ENCODE assay signal across 9 cellular contexts in genomic region chr15:84979651-84980050, GRCh38. TPM values are rescaled to one million over a fixed set of nuclear protein-coding genes. Genes with fewer than 3 reads are reported as not detected.
DNase-seq lines count a peak whose midpoint lies in the region; ATAC-seq and TF ChIP-seq lines count a peak whose summit lies in the region.
"Had no signal": no experiment of that assay in that cellular context is flagged by ENCODE, and none has a peak within 500 bp of the region (broad histone marks: within the 10 kb centered on the region; RNA-seq: fewer than 3 reads in every experiment).

No MANE protein-coding gene starts in this region.

- H3K27ac Mint-ChIP-seq in activated naive CD8-positive, alpha-beta T cell treated with anti-CD3 and anti-CD28 coated beads, Interleukin-2, amount 50 U/mL, for 24 hours = peak overlapping the region; percentile 91
- peak overlapping the region; percentile 55 to 96 (median 92) for H3K27ac Mint-ChIP-seq in immature natural killer cell

- intact Hi-C loops in stomach (cut with DNase I; ENCODE audit: low total_unique reads) (no loop called here), aorta (cut with DNase I) (loop anchor here in 1 of 2 donors (10.0 kb wide), 1 partner anchor 65 kb away; no protein-coding TSS in a partner anchor)

- H3K27me3 ChIP-seq in stomach = no peaks in the 10 kb centered on the region
- H3K27me3 ChIP-seq in aorta (ENCODE audit: control insufficient read depth in 1 of 2, insufficient read depth in 2 of 2, low read length in 1 of 2) = no peaks in the 10 kb centered on the region

- H3K4me3 ChIP-seq in stomach (peak overlapping the region in 3 of 4 donors; percentile 93 to 97 (median 94)), aorta (ENCODE audit: low read length in 2 of 2) (no peak overlapping the region)

- no peaks in the 10 kb centered on the region for H3K36me3 ChIP-seq in stomach
- no peaks in the 10 kb centered on the region for H3K36me3 ChIP-seq in aorta (ENCODE audit: control insufficient read depth in 1 of 2, insufficient read depth in 2 of 2, low read length in 1 of 2)

- H3K9me3 Mint-ChIP-seq in activated naive CD8-positive, alpha-beta T cell treated with anti-CD3 and anti-CD28 coated beads, Interleukin-2, amount 50 U/mL, for 24 hours = no peaks in the 10 kb centered on the region
- no peaks in the 10 kb centered on the region for H3K9me3 Mint-ChIP-seq in immature natural killer cell

- peak; percentile 21 for DNase-seq in NCI-H82 (lab: John Stamatoyannopoulos, UW)
- DNase-seq in NCI-H82 treated with DMSO at 0.1 percent for 48 hours (lab: John Stamatoyannopoulos, UW; ENCODE audit: unreplicated experiment) = no peak
- DNase-seq in activated naive CD8-positive, alpha-beta T cell treated with anti-CD3 and anti-CD28 coated beads, Interleukin-2, amount 50 U/mL, for 24 hours = no peak
- DNase-seq in immature natural killer cell = no peak
- DNase-seq in stomach = no peak
- no peak for DNase-seq in D341Med (ENCODE audit: low spot score)
- DNase-seq in aorta = no peak
- no peak for DNase-seq in C1 segment of cervical spinal cord (lab: John Stamatoyannopoulos, UW)
- DNase-seq: ACHN had no signal

- H3K27me3 Mint-ChIP-seq in activated naive CD8-positive, alpha-beta T cell treated with anti-CD3 and anti-CD28 coated beads, Interleukin-2, amount 50 U/mL, for 24 hours = peaks cover 3% of the 10 kb centered on the region
- peaks cover 9 to 35% (median 15%) of the 10 kb centered on the region in 3 donors for H3K27me3 Mint-ChIP-seq in immature natural killer cell (ENCODE audit: low read depth in 3 of 3)

- no peak for TF ChIP-seq EP300 in stomach (IDR thresholded peaks at IDR 0.05)

- H3K9me3 ChIP-seq in stomach = no peaks in the 10 kb centered on the region
- no peaks in the 10 kb centered on the region for H3K9me3 ChIP-seq in aorta (ENCODE audit: control insufficient read depth, low read length)

- no peaks in the 10 kb centered on the region for H3K36me3 Mint-ChIP-seq in activated naive CD8-positive, alpha-beta T cell treated with anti-CD3 and anti-CD28 coated beads, Interleukin-2, amount 50 U/mL, for 24 hours (ENCODE audit: low read depth)
- H3K36me3 Mint-ChIP-seq in immature natural killer cell = no peaks in the 10 kb centered on the region

- TF ChIP-seq POLR2A in stomach (IDR thresholded peaks at IDR 0.05) = no peak

- H3K4me1 Mint-ChIP-seq in activated naive CD8-positive, alpha-beta T cell treated with anti-CD3 and anti-CD28 coated beads, Interleukin-2, amount 50 U/mL, for 24 hours = peaks cover 45% of the 10 kb centered on the region
- peaks cover 29 to 31% of the 10 kb centered on the region in 2 donors for H3K4me1 Mint-ChIP-seq in immature natural killer cell

- H3K4me1 ChIP-seq in stomach (peaks cover 13 to 30% (median 26%) of the 10 kb centered on the region in 4 donors), aorta (ENCODE audit: control insufficient read depth in 1 of 2, insufficient read depth in 2 of 2, low read length in 2 of 2) (no peaks in the 10 kb centered on the region)

- no peak for ATAC-seq in activated naive CD8-positive, alpha-beta T cell treated with anti-CD3 and anti-CD28 coated beads, Interleukin-2, amount 50 U/mL, for 24 hours
- no peak for ATAC-seq in aorta (ENCODE audit: low FRiP score)

- 24 to 40% (median 30%) methylated on average over 16 of the region's 16 CpGs for WGBS in stomach, 5 donors
- WGBS in aorta, 2 donors = 47 to 49% methylated on average over 16 of the region's 16 CpGs

- H3K27ac ChIP-seq in stomach (peak overlapping the region in 3 of 5 donors; percentile 94 to 97 (median 95)), aorta (ENCODE audit: low read depth in 1 of 2, low read length in 2 of 2) (no peak overlapping the region)

- peak overlapping the region; percentile 90 for H3K4me3 Mint-ChIP-seq in activated naive CD8-positive, alpha-beta T cell treated with anti-CD3 and anti-CD28 coated beads, Interleukin-2, amount 50 U/mL, for 24 hours
- peak overlapping the region; percentile 90 to 94 (median 92) for H3K4me3 Mint-ChIP-seq in immature natural killer cell

- TF ChIP-seq CTCF in stomach (IDR thresholded peaks at IDR 0.05) = no peak

RNA-seq across cellular contexts. Expression of gene PDE8A, which starts 2.0 kb away (rescaled TPM):
- polyA plus RNA-seq in immature natural killer cell = 1 to 10 TPM in 2 of 3 donors, under 1 TPM in 1; 0.87 to 3.4 (median 2.4) TPM
- total RNA-seq in stomach = 10 to 100 TPM; 22.2 to 85.9 (median 58.8) TPM
- 10 to 100 TPM; 15.6 to 19.2 (median 16.7) TPM for polyA plus RNA-seq in stomach
- total RNA-seq in aorta = 10 to 100 TPM; 68.8 to 71.1 TPM
- polyA plus RNA-seq in aorta = 10 to 100 TPM in 1 of 2 donors, 1 to 10 TPM in 1; 8.5 to 24.3 TPM

Comparison
In these comparisons a context has a peak if more than half of its experiments do, and no peak if none do; other contexts are left out.
1. H3K27ac ChIP-seq: peak in stomach (3 of 5); none in aorta (0 of 2).
2. H3K4me3 ChIP-seq: peak in stomach (3 of 4); none in aorta (0 of 2).